ENCODE assay signal across 12 cellular contexts in the genomic region with DNA sequence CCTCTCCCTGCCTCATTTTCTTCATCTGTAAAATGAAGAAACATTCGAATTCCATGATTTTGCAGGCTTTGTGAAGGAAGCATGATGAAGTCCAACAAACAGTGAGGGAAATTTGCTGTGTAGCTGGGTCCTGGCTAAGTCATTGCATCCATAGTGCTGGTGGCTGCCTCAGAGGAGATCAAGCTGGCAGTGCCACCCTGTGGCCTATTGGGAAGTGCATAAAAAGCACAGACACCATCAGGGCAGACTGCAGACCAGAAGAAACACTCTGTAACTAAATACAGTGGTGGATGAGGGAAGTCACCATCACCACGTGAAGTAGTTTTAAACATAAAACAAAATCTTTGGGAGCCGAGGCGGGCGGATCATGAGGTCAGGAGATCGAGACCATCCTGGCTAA. TPM values are rescaled to one million over a fixed set of nuclear protein-coding genes. Genes with fewer than 3 reads are reported as not detected.
A peak's percentile ranks its signal among the peaks of the same experiment; 100 is the strongest.
DNase-seq lines count a peak whose midpoint lies in the region; ATAC-seq and TF ChIP-seq lines count a peak whose summit lies in the region.
"Had no signal": no experiment of that assay in that cellular context is flagged by ENCODE, and none has a peak within 500 bp of the region (broad histone marks: within the 10 kb centered on the region; RNA-seq: fewer than 3 reads in every experiment).

No MANE protein-coding gene starts in this region.

- WGBS in heart left ventricle, 4 donors = 84 to 91% (median 90%) methylated on average over 6 of the region's 6 CpGs

- CTCF ChIA-PET in activated CD4-positive, alpha-beta T cell treated with anti-CD3 and anti-CD28 coated beads, Interleukin-2, amount 10 ng/mL, durations not matched to agents 7 days and 5 days (lab: Charles Lee) = interaction anchor here (0.7 to 1.4 kb wide), 2 partner anchors 20 to 146 kb away, joined by 3 read pairs; no protein-coding TSS in a partner anchor
- CTCF ChIA-PET in activated CD8-positive, alpha-beta T cell treated with anti-CD3 and anti-CD28 coated beads for 36 hours (lab: Charles Lee) = interaction anchor here (0.8 to 1.1 kb wide), 3 partner anchors 9 to 35 kb away, joined by 3 to 6 read pairs (median 4); no protein-coding TSS in a partner anchor

- POLR2A ChIA-PET in activated CD4-positive, alpha-beta T cell treated with anti-CD3 and anti-CD28 coated beads, Interleukin-2, amount 10 ng/mL, durations not matched to agents 7 days and 5 days (lab: Charles Lee) = no interaction called here
- POLR2A ChIA-PET in activated CD8-positive, alpha-beta T cell treated with anti-CD3 and anti-CD28 coated beads for 36 hours (lab: Charles Lee) = no interaction called here

- peaks cover 0 to 17% (median 0%) of the 10 kb centered on the region in 12 donors for H3K9me3 ChIP-seq in heart left ventricle
- H3K9me3 ChIP-seq: Caco-2 had no signal

- H3K27me3 Mint-ChIP-seq in activated CD4-positive, alpha-beta T cell treated with anti-CD3 and anti-CD28 coated beads, Interleukin-2, amount 10 ng/mL, durations not matched to agents 7 days and 5 days = no peaks in the 10 kb centered on the region
- H3K27me3 Mint-ChIP-seq in activated CD8-positive, alpha-beta T cell treated with anti-CD3 and anti-CD28 coated beads for 36 hours = no peaks in the 10 kb centered on the region
- H3K27me3 Mint-ChIP-seq in neural crest cell (ENCODE audit: low read depth) = no peaks in the 10 kb centered on the region
- H3K27me3 Mint-ChIP-seq: dendritic cell treated with granulocyte-macrophage colony-stimulating factor and Interleukin-4, amounts not matched to agents 40 ng/mL and 50 ng/mL, for 4 days had no signal

- no peak overlapping the region for H3K4me3 ChIP-seq in heart left ventricle
- H3K4me3 ChIP-seq: lung had no signal

- no peaks in the 10 kb centered on the region for H3K36me3 ChIP-seq in heart left ventricle

- ATAC-seq in activated CD8-positive, alpha-beta T cell treated with anti-CD3 and anti-CD28 coated beads for 36 hours = peak; percentile 49
- ATAC-seq in heart left ventricle (no peak), HG02970 (IDR thresholded peaks at IDR 0.05; ENCODE audit: low FRiP score, unreplicated experiment) (no peak)

- peaks cover 4% of the 10 kb centered on the region for H3K9me3 Mint-ChIP-seq in activated CD4-positive, alpha-beta T cell treated with anti-CD3 and anti-CD28 coated beads, Interleukin-2, amount 10 ng/mL, durations not matched to agents 7 days and 5 days
- peaks cover 4% of the 10 kb centered on the region for H3K9me3 Mint-ChIP-seq in activated CD8-positive, alpha-beta T cell treated with anti-CD3 and anti-CD28 coated beads for 36 hours
- H3K9me3 Mint-ChIP-seq in neural crest cell = peaks cover 10% of the 10 kb centered on the region
- H3K9me3 Mint-ChIP-seq: dendritic cell treated with granulocyte-macrophage colony-stimulating factor and Interleukin-4, amounts not matched to agents 40 ng/mL and 50 ng/mL, for 4 days had no signal

- no peak overlapping the region for H3K27ac Mint-ChIP-seq in activated CD4-positive, alpha-beta T cell treated with anti-CD3 and anti-CD28 coated beads, Interleukin-2, amount 10 ng/mL, durations not matched to agents 7 days and 5 days
- no peak overlapping the region for H3K27ac Mint-ChIP-seq in activated CD8-positive, alpha-beta T cell treated with anti-CD3 and anti-CD28 coated beads for 36 hours
- no peak overlapping the region for H3K27ac Mint-ChIP-seq in neural crest cell (ENCODE audit: unreplicated experiment)
- H3K27ac Mint-ChIP-seq: dendritic cell treated with granulocyte-macrophage colony-stimulating factor and Interleukin-4, amounts not matched to agents 40 ng/mL and 50 ng/mL, for 4 days had no signal

- H3K4me1 Mint-ChIP-seq in activated CD4-positive, alpha-beta T cell treated with anti-CD3 and anti-CD28 coated beads, Interleukin-2, amount 10 ng/mL, durations not matched to agents 7 days and 5 days = no peaks in the 10 kb centered on the region
- H3K4me1 Mint-ChIP-seq in activated CD8-positive, alpha-beta T cell treated with anti-CD3 and anti-CD28 coated beads for 36 hours (ENCODE audit: low read depth) = no peaks in the 10 kb centered on the region
- peaks cover 6% of the 10 kb centered on the region for H3K4me1 Mint-ChIP-seq in neural crest cell

- H3K27ac ChIP-seq in heart left ventricle = no peak overlapping the region

- H3K4me1 ChIP-seq in heart left ventricle = no peaks in the 10 kb centered on the region
- H3K4me1 ChIP-seq: Caco-2 had no signal

- intact Hi-C loops in activated CD8-positive, alpha-beta T cell treated with anti-CD3 and anti-CD28 coated beads for 36 hours (cut with micrococcal nuclease) = no loop called here
- intact Hi-C loops in heart left ventricle (cut with DNase I) = no loop called here

- peak; percentile 21 for TF ChIP-seq CTCF in activated CD8-positive, alpha-beta T cell treated with anti-CD3 and anti-CD28 coated beads for 36 hours (IDR thresholded peaks at IDR 0.05)
- TF ChIP-seq CTCF in neural crest cell (conservative IDR thresholded peaks at IDR 0.05) (peak; percentile 15), heart left ventricle (IDR thresholded peaks at IDR 0.05) (peak in 2 of 12 donors; percentile 9 to 14)

- no peak overlapping the region for H3K4me3 Mint-ChIP-seq in activated CD4-positive, alpha-beta T cell treated with anti-CD3 and anti-CD28 coated beads, Interleukin-2, amount 10 ng/mL, durations not matched to agents 7 days and 5 days
- H3K4me3 Mint-ChIP-seq in activated CD8-positive, alpha-beta T cell treated with anti-CD3 and anti-CD28 coated beads for 36 hours = no peak overlapping the region
- no peak overlapping the region for H3K4me3 Mint-ChIP-seq in neural crest cell
- H3K4me3 Mint-ChIP-seq: dendritic cell treated with granulocyte-macrophage colony-stimulating factor and Interleukin-4, amounts not matched to agents 40 ng/mL and 50 ng/mL, for 4 days had no signal

- DNase-seq in activated CD4-positive, alpha-beta T cell treated with anti-CD3 and anti-CD28 coated beads, Interleukin-2, amount 10 ng/mL, durations not matched to agents 7 days and 5 days = peak; percentile 13
- no peak for DNase-seq in activated CD4-positive, alpha-beta T cell treated with anti-CD3 and anti-CD28 coated beads for 1 hour
- DNase-seq in Kasumi-1 (lab: John Stamatoyannopoulos, UW) (peak; percentile 21 to 52), neural crest cell (ENCODE audit: low read depth, low spot score) (no peak), heart left ventricle (no peak), iPS-NIHi7 (ENCODE audit: extremely low spot score) (no peak)
- DNase-seq in activated CD8-positive, alpha-beta T cell treated with anti-CD3 and anti-CD28 coated beads for 36 hours = peak; percentile 38
- DNase-seq: activated CD8-positive, alpha-beta memory T cell treated with anti-CD3 and anti-CD28 coated beads, Interleukin-2, amount 50 U/mL, for 4 hours had no signal

- no peaks in the 10 kb centered on the region for H3K27me3 ChIP-seq in heart left ventricle

- peaks cover 2% of the 10 kb centered on the region for H3K36me3 Mint-ChIP-seq in activated CD4-positive, alpha-beta T cell treated with anti-CD3 and anti-CD28 coated beads, Interleukin-2, amount 10 ng/mL, durations not matched to agents 7 days and 5 days (ENCODE audit: low read depth)
- H3K36me3 Mint-ChIP-seq in activated CD8-positive, alpha-beta T cell treated with anti-CD3 and anti-CD28 coated beads for 36 hours (ENCODE audit: low read depth) = no peaks in the 10 kb centered on the region
- peaks cover 4% of the 10 kb centered on the region for H3K36me3 Mint-ChIP-seq in neural crest cell (ENCODE audit: low read depth)

- TF ChIP-seq POLR2A in heart left ventricle (IDR thresholded peaks at IDR 0.05) = no peak

RNA-seq across cellular contexts. Expression of gene DDX3X, which starts 40.7 kb away (rescaled TPM):
- total RNA-seq in activated CD4-positive, alpha-beta T cell treated with anti-CD3 and anti-CD28 coated beads, Interleukin-2, amount 10 ng/mL, durations not matched to agents 7 days and 5 days = 100 to 1,000 TPM; 181 to 227 TPM
- total RNA-seq in activated CD8-positive, alpha-beta T cell treated with anti-CD3 and anti-CD28 coated beads for 36 hours = 100 to 1,000 TPM; 172 to 181 TPM
- total RNA-seq in neural crest cell (300 and 308 TPM in 2 replicates), heart left ventricle (100 to 1,000 TPM; 128 to 272 (median 178) TPM)
- 10 to 100 TPM; 34.3 to 99.8 TPM for polyA plus RNA-seq in heart left ventricle

Comparison
In these comparisons a context has a peak if more than half of its experiments do, and no peak if none do; other contexts are left out.
1. DNase-seq: peak in activated CD4-positive, alpha-beta T cell treated with anti-CD3 and anti-CD28 coated beads, Interleukin-2, amount 10 ng/mL, durations not matched to agents 7 days and 5 days (single experiment), Kasumi-1 (2 of 2) and activated CD8-positive, alpha-beta T cell treated with anti-CD3 and anti-CD28 coated beads for 36 hours (single experiment); none in activated CD4-positive, alpha-beta T cell treated with anti-CD3 and anti-CD28 coated beads for 1 hour (single experiment), neural crest cell (single experiment), heart left ventricle (0 of 5) and iPS-NIHi7 (single experiment).